In the genomic region with DNA sequence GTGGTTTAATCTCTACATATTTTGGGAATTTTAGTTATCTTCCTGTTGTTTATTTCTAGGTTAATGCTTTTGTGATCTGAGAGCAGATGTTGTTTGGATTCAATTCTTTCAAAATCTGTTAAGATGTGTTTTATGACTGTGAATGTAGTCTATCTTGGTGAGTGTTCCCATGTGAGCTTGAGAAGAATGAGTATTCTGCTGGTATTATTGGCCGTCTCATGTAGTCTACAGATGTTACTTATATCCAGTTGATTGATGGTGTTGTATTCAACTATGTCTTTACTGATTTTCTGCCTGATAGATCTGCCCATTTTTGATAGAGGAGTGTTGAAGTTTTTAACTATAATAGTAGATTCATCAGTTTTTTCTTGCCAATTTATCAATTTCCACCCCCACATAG, we compare ENCODE assay signal across 22 cellular contexts.
"Had no signal": no experiment of that assay in that cellular context is flagged by ENCODE, and none has a peak within 500 bp of the region (broad histone marks: within the 10 kb centered on the region; RNA-seq: fewer than 3 reads in every experiment).

No MANE protein-coding gene starts in this region.

- H3K4me3 ChIP-seq: MG63, SJCRH30 had no signal

- H3K27me3 ChIP-seq: MG63, SJCRH30 had no signal

- H3K9me3 ChIP-seq: MG63 had no signal

- DNase-seq: IMR-90, Karpas-422, KG1, MG63, NCI-H1092, NCI-H1105 treated with DMSO at 0.1 percent for 48 hours, NCI-H1417 treated with DMSO at 0.1 percent for 48 hours, NCI-H187, NCI-H2029, NCI-H2081 treated with DMSO at 0.1 percent for 48 hours, NCI-H2227 treated with DMSO at 0.1 percent for 48 hours, NCI-H510A, NCI-H524 treated with DMSO at 0.1 percent for 48 hours, NCI-H69, NCI-H774, SHP77 treated with DMSO at 0.1 percent for 48 hours, SJCRH30, T-helper 1 cell had no signal

- H3K27ac ChIP-seq: SJCRH30 had no signal

- ATAC-seq: HepG2, Panc1, Right ventricle myocardium inferior, SK-N-SH treated with all-trans-retinoic acid at 6 μM for 48 hours had no signal

- H3K36me3 ChIP-seq: MG63, SJCRH30 had no signal

- H3K4me1 ChIP-seq: SJCRH30 had no signal
